ENCODE assay signal across 17 cellular contexts in the genomic region with DNA sequence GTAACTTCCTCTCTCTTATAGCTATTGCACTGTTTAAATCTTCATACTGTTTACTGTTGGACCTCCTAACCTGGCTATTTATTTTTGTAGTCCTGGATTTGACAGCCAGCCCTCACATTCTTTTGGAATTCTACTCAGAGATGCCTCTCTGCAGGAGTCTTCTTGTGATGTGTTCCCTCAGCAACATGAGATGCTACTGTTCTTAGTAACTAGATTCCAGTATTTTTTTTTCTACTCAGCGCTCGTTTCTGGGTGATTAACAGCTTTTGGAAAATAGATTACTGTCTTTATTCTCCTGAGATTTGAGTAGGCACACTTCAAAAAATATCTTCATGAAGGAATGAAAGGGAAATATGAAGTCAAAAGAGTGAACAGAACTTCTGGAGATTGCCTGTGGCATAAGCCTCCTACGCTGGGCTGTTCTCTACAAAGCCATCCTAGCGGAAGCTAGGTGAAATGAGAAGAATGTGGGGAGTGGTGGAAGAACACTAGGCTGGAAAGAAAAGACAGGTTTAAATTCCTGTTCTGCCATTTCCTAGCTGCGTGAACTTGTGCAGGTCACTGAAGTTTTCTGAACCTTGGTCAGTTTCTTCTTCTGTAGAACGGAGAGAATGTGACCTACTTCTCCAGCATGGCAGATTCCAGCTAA.
DNase-seq lines count a peak whose midpoint lies in the region; ATAC-seq, FAIRE-seq and TF ChIP-seq lines count a peak whose summit lies in the region.
"Had no signal": no experiment of that assay in that cellular context is flagged by ENCODE, and none has a peak within 500 bp of the region (broad histone marks: within the 10 kb centered on the region; RNA-seq: fewer than 3 reads in every experiment).

No MANE protein-coding gene starts in this region.

- no peak for FAIRE-seq in GM12892 (lab: Jason Lieb, UNC)
- FAIRE-seq: keratinocyte had no signal

- no peaks in the 10 kb centered on the region for H3K9me3 ChIP-seq in CD8-positive, alpha-beta T cell (ENCODE audit: low read length)
- H3K9me3 ChIP-seq in ectodermal cell (ENCODE audit: control insufficient read depth, low read length) (no peaks in the 10 kb centered on the region), neural progenitor cell (ENCODE audit: low read depth) (no peaks in the 10 kb centered on the region)

- no peak overlapping the region for H3K4me3 ChIP-seq in CD8-positive, alpha-beta T cell (ENCODE audit: low read depth, low read length)
- H3K4me3 ChIP-seq in ectodermal cell (ENCODE audit: insufficient read depth, low read depth, low read length) = no peak overlapping the region
- no peak overlapping the region for H3K4me3 ChIP-seq in neural progenitor cell

- peak overlapping the region; percentile 20 for H3K4me2 ChIP-seq in neural progenitor cell

- H3K4me3 Mint-ChIP-seq in CD8-positive, alpha-beta T cell = no peak overlapping the region
- no peak overlapping the region for H3K4me3 Mint-ChIP-seq in neural progenitor cell
- H3K4me3 Mint-ChIP-seq: activated naive CD8-positive, alpha-beta T cell treated with anti-CD3 and anti-CD28 coated beads, Interleukin-2, amount 10 ng/mL, durations not matched to agents 7 days and 5 days; nephron had no signal

- intact Hi-C loops in CD8-positive, alpha-beta T cell (cut with DNase I, micrococcal nuclease) = loop anchor here in 1 of 2 experiments (1.0 kb wide), 1 partner anchor 12 kb away; no protein-coding TSS in a partner anchor

- no peak for TF ChIP-seq CTCF in CD8-positive, alpha-beta T cell (IDR thresholded peaks at IDR 0.05)
- no peak for TF ChIP-seq CTCF in neural progenitor cell (IDR thresholded peaks at IDR 0.05)

- no peaks in the 10 kb centered on the region for H3K9me3 Mint-ChIP-seq in CD8-positive, alpha-beta T cell
- H3K9me3 Mint-ChIP-seq in neural progenitor cell = no peaks in the 10 kb centered on the region
- H3K9me3 Mint-ChIP-seq: nephron had no signal

- peaks cover 62% of the 10 kb centered on the region for H3K36me3 Mint-ChIP-seq in CD8-positive, alpha-beta T cell
- H3K36me3 Mint-ChIP-seq in neural progenitor cell = peaks cover 14% of the 10 kb centered on the region

- WGBS in ectodermal cell, 2 experiments = 68 to 84% methylated on average over 4 to 6 of the region's 6 CpGs

- peak overlapping the region; percentile 58 for H3K27ac Mint-ChIP-seq in CD8-positive, alpha-beta T cell
- peak overlapping the region; percentile 12 for H3K27ac Mint-ChIP-seq in neural progenitor cell
- H3K27ac Mint-ChIP-seq: activated naive CD8-positive, alpha-beta T cell treated with anti-CD3 and anti-CD28 coated beads, Interleukin-2, amount 10 ng/mL, durations not matched to agents 7 days and 5 days had no signal

- no peak for DNase-seq in CD8-positive, alpha-beta T cell
- DNase-seq in NCI-H69 (lab: John Stamatoyannopoulos, UW) = peak; percentile 1
- peak; percentile 30 for DNase-seq in neural progenitor cell (ENCODE audit: low spot score)
- no peak for DNase-seq in C1 segment of cervical spinal cord (lab: John Stamatoyannopoulos, UW)
- DNase-seq in GM12892 (ENCODE audit: insufficient read length) = no peak
- DNase-seq: activated naive CD8-positive, alpha-beta T cell treated with anti-CD3 and anti-CD28 coated beads, Interleukin-2, amount 10 ng/mL, durations not matched to agents 7 days and 5 days; foreskin melanocyte; NCI-H1092; NCI-H446; T1000 had no signal

- ATAC-seq in CD8-positive, alpha-beta T cell = no peak
- ATAC-seq in HG03520 (IDR thresholded peaks at IDR 0.05; ENCODE audit: unreplicated experiment) (no peak), GM21390 (IDR thresholded peaks at IDR 0.05; ENCODE audit: unreplicated experiment) (no peak)
- ATAC-seq: HCT116, sciatic nerve had no signal

- H4K20me1 ChIP-seq in neural progenitor cell (ENCODE audit: low read depth) = no peaks in the 10 kb centered on the region

- H3K4me1 Mint-ChIP-seq in CD8-positive, alpha-beta T cell (ENCODE audit: low read depth) = peaks cover 45% of the 10 kb centered on the region
- H3K4me1 Mint-ChIP-seq in neural progenitor cell = peaks cover 26% of the 10 kb centered on the region

- no peaks in the 10 kb centered on the region for H3K27me3 Mint-ChIP-seq in CD8-positive, alpha-beta T cell (ENCODE audit: low read depth)
- no peaks in the 10 kb centered on the region for H3K27me3 Mint-ChIP-seq in neural progenitor cell (ENCODE audit: insufficient read depth, low read depth)
- H3K27me3 Mint-ChIP-seq: activated naive CD8-positive, alpha-beta T cell treated with anti-CD3 and anti-CD28 coated beads, Interleukin-2, amount 10 ng/mL, durations not matched to agents 7 days and 5 days had no signal

- POLR2A ChIA-PET in CD8-positive, alpha-beta T cell (lab: Charles Lee) = interaction anchor here (0.5 to 1.4 kb wide), 3 partner anchors 11 to 736 kb away, joined by 3 to 6 read pairs (median 3); no protein-coding TSS in a partner anchor

- TF ChIP-seq POLR2A in GM12892 (IDR thresholded peaks at IDR 0.05; ENCODE audit: low read depth, low read length) = no peak

- peaks cover 10% of the 10 kb centered on the region for H3K36me3 ChIP-seq in CD8-positive, alpha-beta T cell (ENCODE audit: insufficient read depth, low read length)
- H3K36me3 ChIP-seq in ectodermal cell (ENCODE audit: control insufficient read depth, insufficient read depth, low read length) (no peaks in the 10 kb centered on the region), neural progenitor cell (no peaks in the 10 kb centered on the region)

- H3K4me1 ChIP-seq in CD8-positive, alpha-beta T cell (ENCODE audit: insufficient read depth, low read length) = no peaks in the 10 kb centered on the region
- H3K4me1 ChIP-seq in ectodermal cell (ENCODE audit: control insufficient read depth, insufficient read depth, low read length) (peaks cover 11% of the 10 kb centered on the region), neural progenitor cell (peaks cover 16% of the 10 kb centered on the region)

- H3F3A ChIP-seq in neural progenitor cell (ENCODE audit: low read depth) = no peaks in the 10 kb centered on the region

- no peak overlapping the region for H3K9ac ChIP-seq in neural progenitor cell

- H3K27ac ChIP-seq in CD8-positive, alpha-beta T cell (ENCODE audit: low read depth, low read length) = no peak overlapping the region
- H3K27ac ChIP-seq in ectodermal cell (ENCODE audit: insufficient read depth, low read depth, low read length, poor library complexity, severe bottlenecking) = peak overlapping the region; percentile 56
- no peak overlapping the region for H3K27ac ChIP-seq in neural progenitor cell

- no peak overlapping the region for H2AFZ ChIP-seq in neural progenitor cell (replicated peaks)

- no peaks in the 10 kb centered on the region for H3K27me3 ChIP-seq in CD8-positive, alpha-beta T cell (ENCODE audit: insufficient read depth, low read length)
- H3K27me3 ChIP-seq in ectodermal cell (ENCODE audit: control insufficient read depth, insufficient read depth, low read length, poor library complexity, severe bottlenecking) = no peaks in the 10 kb centered on the region
- no peaks in the 10 kb centered on the region for H3K27me3 ChIP-seq in neural progenitor cell

- CTCF ChIA-PET in CD8-positive, alpha-beta T cell (lab: Charles Lee) = interaction anchor here (0.5 to 2.4 kb wide), 4 partner anchors 14 to 76 kb away, joined by 3 to 9 read pairs (median 4); a partner anchor contains a TSS

- H3K79me2 ChIP-seq in neural progenitor cell (ENCODE audit: low read depth) = no peaks in the 10 kb centered on the region

Comparison
In these comparisons a context has a peak if more than half of its experiments do, and no peak if none do; other contexts are left out.
1. DNase-seq: peak in NCI-H69 (single experiment) and neural progenitor cell (single experiment); none in CD8-positive, alpha-beta T cell (0 of 7), C1 segment of cervical spinal cord (0 of 14) and GM12892 (single experiment).